8 cellular contexts compared by ENCODE assay signal in genomic region chr3:134373942-134374790, GRCh38.
A peak's percentile ranks its signal among the peaks of the same experiment; 100 is the strongest.
DNase-seq lines count a peak whose midpoint lies in the region; ATAC-seq and TF ChIP-seq lines count a peak whose summit lies in the region.

Gene AMOTL2 (minus strand): TSS chr3:134374447. CDS start chr3:134371433, 3,014 bp downstream.

- H3K4me3 Mint-ChIP-seq in memory B cell, result peak within 1 kb of the TSS; percentile 58

- H3K36me3 Mint-ChIP-seq in memory B cell, result no peaks in the 10 kb centered on the region

- H3K4me1 Mint-ChIP-seq in memory B cell, result peaks cover 9% of the 10 kb centered on the region

- CTCF ChIA-PET in AG04449 (lab: Yijun Ruan, JAX) (interaction anchor here (0.9 to 6.8 kb wide), 8 partner anchors 10 to 101 kb away, joined by 3 to 52 read pairs (median 4); no protein-coding TSS in a partner anchor), GM10248 (lab: Yijun Ruan, JAX) (interaction anchor here (1.1 kb wide), 1 partner anchor 112 kb away, joined by 3 read pairs; the partner anchor contains the start of genes ANAPC13 and CEP63)

- POLR2A ChIA-PET in AG04449 (lab: Yijun Ruan, JAX) (interaction anchor here (0.5 to 13.6 kb wide), 23 partner anchors 8 to 113 kb away, joined by 3 to 172 read pairs (median 7); partner anchors contain the start of genes ANAPC13 and CEP63), GM10248 (lab: Yijun Ruan, JAX) (no interaction called here)

- H3K9me3 Mint-ChIP-seq in memory B cell, result no peaks in the 10 kb centered on the region

- peaks cover 31% of the 10 kb centered on the region for H3K27me3 Mint-ChIP-seq in memory B cell

- H3K36me3 ChIP-seq in WERI-Rb-1, result peaks cover 43% of the 10 kb centered on the region

- no peak within 1 kb of the TSS for H3K27ac Mint-ChIP-seq in memory B cell

- H3K4me3 ChIP-seq in AG04449 (ENCODE audit: low read depth, low read length) (peak within 1 kb of the TSS; percentile 99), WERI-Rb-1 (ENCODE audit: low read depth, low read length) (peak within 1 kb of the TSS; percentile 57)

- no peaks in the 10 kb centered on the region for H3K27me3 ChIP-seq in WERI-Rb-1 (ENCODE audit: insufficient read depth, low read depth, severe bottlenecking)

- TF ChIP-seq CTCF in AG04449 (IDR thresholded peaks at IDR 0.05; ENCODE audit: insufficient read depth, low read length, missing control alignments) (no peak), GM10248 (IDR thresholded peaks at IDR 0.05; ENCODE audit: control extremely low read depth, extremely low read depth, low read depth, missing control alignments) (no peak), WERI-Rb-1 (IDR thresholded peaks at IDR 0.05; ENCODE audit: low read depth, low read length) (no peak)

- DNase-seq in AG04449 (ENCODE audit: low read depth, low spot score) (peak; percentile 82), GM10248 (ENCODE audit: extremely low spot score) (peak; percentile 62), MV-4-11 (lab: John Stamatoyannopoulos, UW) (peak; percentile 56), WERI-Rb-1 (peak; percentile 91), epithelial cell of prostate (ENCODE audit: low read depth, low spot score) (no peak), memory B cell (ENCODE audit: low spot score in 2 of 2) (no peak), superior temporal gyrus (ENCODE audit: extremely low spot score) (peak; percentile 79)

- peak within 1 kb of the TSS; percentile 97 for H3K27ac ChIP-seq in WERI-Rb-1
- peak within 1 kb of the TSS; percentile 99 for H3K27ac ChIP-seq in epithelial cell of prostate

- H3K9me3 ChIP-seq in WERI-Rb-1 (ENCODE audit: severe bottlenecking), result no peaks in the 10 kb centered on the region

- ATAC-seq in memory B cell (ENCODE audit: low read depth) (no peak), HG02759 (IDR thresholded peaks at IDR 0.05; ENCODE audit: unreplicated experiment) (no peak)

Comparison
In these comparisons a context has a peak if more than half of its experiments do, and no peak if none do; other contexts are left out.
1. DNase-seq: peak in AG04449 (single experiment), GM10248 (single experiment), MV-4-11 (single experiment), WERI-Rb-1 (single experiment) and superior temporal gyrus (single experiment); none in epithelial cell of prostate (single experiment) and memory B cell (0 of 2).